ENCODE assay signal across 8 cellular contexts in genomic region chr19:19062454-19063182, GRCh38. TPM values are rescaled to one million over a fixed set of nuclear protein-coding genes. Genes with fewer than 3 reads are reported as not detected.
DNase-seq lines count a peak whose midpoint lies in the region; ATAC-seq, FAIRE-seq and TF ChIP-seq lines count a peak whose summit lies in the region.

No MANE protein-coding gene starts in this region.

- H3K27me3 ChIP-seq in PC-3 (ENCODE audit: low read length): no peaks in the 10 kb centered on the region
- no peaks in the 10 kb centered on the region for H3K27me3 ChIP-seq in naive thymus-derived CD4-positive, alpha-beta T cell (ENCODE audit: control insufficient read depth in 2 of 2, insufficient read depth in 2 of 2, low read length in 2 of 2)

- H3K27ac ChIP-seq in PC-3 (ENCODE audit: low read length): no peak overlapping the region
- peak overlapping the region; percentile 83 for H3K27ac ChIP-seq in naive thymus-derived CD4-positive, alpha-beta T cell (ENCODE audit: low read depth, low read length)

- no peaks in the 10 kb centered on the region for H3K9me3 Mint-ChIP-seq in dendritic cell treated with granulocyte-macrophage colony-stimulating factor and Interleukin-4, amounts not matched to agents 40 ng/mL and 50 ng/mL, for 4 days
- H3K9me3 Mint-ChIP-seq in naive thymus-derived CD4-positive, alpha-beta T cell: no peaks in the 10 kb centered on the region

- H3K36me3 Mint-ChIP-seq in dendritic cell treated with granulocyte-macrophage colony-stimulating factor and Interleukin-4, amounts not matched to agents 40 ng/mL and 50 ng/mL, for 4 days (ENCODE audit: low read depth): peaks cover 44% of the 10 kb centered on the region
- H3K36me3 Mint-ChIP-seq in naive thymus-derived CD4-positive, alpha-beta T cell: no peaks in the 10 kb centered on the region

- peak overlapping the region; percentile 71 for H3K4me3 ChIP-seq in PC-3 (ENCODE audit: low read length)
- peak overlapping the region; percentile 82 for H3K4me3 ChIP-seq in naive thymus-derived CD4-positive, alpha-beta T cell (ENCODE audit: low read length)

- H3K79me2 ChIP-seq in PC-3 (ENCODE audit: low read length): no peaks in the 10 kb centered on the region

- H4K20me1 ChIP-seq in PC-3 (ENCODE audit: low read length): no peaks in the 10 kb centered on the region

- TSS peak; percentile 67 for BruUV-seq in PC-3 (replicated peaks; lab: Mats Ljungman, UMichigan)

- peak; percentile 14 for ATAC-seq in PC-3
- ATAC-seq in naive thymus-derived CD4-positive, alpha-beta T cell: no peak
- ATAC-seq in GM18907 (IDR thresholded peaks at IDR 0.05; ENCODE audit: unreplicated experiment): no peak
- ATAC-seq in HG03025 (IDR thresholded peaks at IDR 0.05; ENCODE audit: low FRiP score, unreplicated experiment): no peak

- no peak for TF ChIP-seq CTCF in PC-3 (conservative IDR thresholded peaks at IDR 0.05; ENCODE audit: low read depth, low read length)

- no peak for TF ChIP-seq POLR2A in GM12892 (IDR thresholded peaks at IDR 0.05; ENCODE audit: low read depth, low read length)

- peak overlapping the region; percentile 38 for H3K27ac Mint-ChIP-seq in dendritic cell treated with granulocyte-macrophage colony-stimulating factor and Interleukin-4, amounts not matched to agents 40 ng/mL and 50 ng/mL, for 4 days
- H3K27ac Mint-ChIP-seq in naive thymus-derived CD4-positive, alpha-beta T cell: peak overlapping the region; percentile 58 to 89 (median 77)

- 0 out of 2 replicates have a peak overlapping the region, but pooled peaks have one; percentile 20 for H2AFZ ChIP-seq in PC-3 (ENCODE audit: low read length)

- H3K9me2 ChIP-seq in PC-3 (replicated peaks; ENCODE audit: low read length): no peaks in the 10 kb centered on the region

- intact Hi-C loops in PC-3 (cut with micrococcal nuclease): no loop called here
- intact Hi-C loops in dendritic cell treated with granulocyte-macrophage colony-stimulating factor and Interleukin-4, amounts not matched to agents 40 ng/mL and 50 ng/mL, for 4 days (cut with micrococcal nuclease): loop anchor here (1.0 to 2.0 kb wide), 2 partner anchors 29 to 76 kb away; partner anchors contain the start of genes ARMC6, SUGP2 and TMEM161A
- intact Hi-C loops in naive thymus-derived CD4-positive, alpha-beta T cell (cut with micrococcal nuclease): loop anchor here (1.0 to 10.0 kb wide), 11 partner anchors 28 to 540 kb away; partner anchors contain the start of genes BORCS8 (in 2 of the 2), MAU2 (in 2 of the 2), RFXANK (in 2 of the 2) and SUGP1 (in 2 of the 2)

- peaks cover 22% of the 10 kb centered on the region for H3K4me1 Mint-ChIP-seq in dendritic cell treated with granulocyte-macrophage colony-stimulating factor and Interleukin-4, amounts not matched to agents 40 ng/mL and 50 ng/mL, for 4 days (ENCODE audit: low read depth)
- peaks cover 5 to 38% (median 31%) of the 10 kb centered on the region in 7 donors for H3K4me1 Mint-ChIP-seq in naive thymus-derived CD4-positive, alpha-beta T cell

- H3K9me3 ChIP-seq in PC-3 (ENCODE audit: low read length): no peaks in the 10 kb centered on the region
- no peaks in the 10 kb centered on the region for H3K9me3 ChIP-seq in naive thymus-derived CD4-positive, alpha-beta T cell (ENCODE audit: control insufficient read depth in 2 of 3, low read length in 3 of 3)

- DNase-seq in NCI-H82 (lab: John Stamatoyannopoulos, UW): peak; percentile 73
- DNase-seq in NCI-H82 treated with DMSO at 0.1 percent for 48 hours (lab: John Stamatoyannopoulos, UW; ENCODE audit: unreplicated experiment): no peak
- peak; percentile 75 for DNase-seq in PC-3
- no peak for DNase-seq in naive thymus-derived CD4-positive, alpha-beta T cell
- no peak for DNase-seq in GM12892 (ENCODE audit: insufficient read length)

- H3K4me2 ChIP-seq in PC-3 (ENCODE audit: low read length): peak overlapping the region; percentile 95

- H3F3A ChIP-seq in PC-3 (ENCODE audit: low read length, unreplicated experiment): no peaks in the 10 kb centered on the region

- peaks cover 23% of the 10 kb centered on the region for H3K4me1 ChIP-seq in PC-3 (ENCODE audit: insufficient read depth, low read length)
- peaks cover 9 to 11% of the 10 kb centered on the region in 2 donors for H3K4me1 ChIP-seq in naive thymus-derived CD4-positive, alpha-beta T cell (ENCODE audit: control insufficient read depth in 2 of 2, insufficient read depth in 2 of 2, low read length in 2 of 2)

- H3K36me3 ChIP-seq in PC-3 (ENCODE audit: low read depth, low read length): peaks cover under 1% of the 10 kb centered on the region; the same call in 1 of the 2 replicates
- peaks cover 0 to 12% (median 0%) of the 10 kb centered on the region in 3 experiments for H3K36me3 ChIP-seq in naive thymus-derived CD4-positive, alpha-beta T cell (ENCODE audit: control insufficient read depth in 2 of 3, insufficient read depth in 3 of 3, low read length in 3 of 3)

- POLR2A ChIA-PET in PC-3 (lab: Charles Lee; ENCODE audit: unreplicated experiment): no interaction called here
- POLR2A ChIA-PET in naive thymus-derived CD4-positive, alpha-beta T cell (lab: Charles Lee): interaction anchor here (1.0 to 1.6 kb wide), 3 partner anchors 32 to 426 kb away, joined by 3 to 4 read pairs (median 3); partner anchors contain the start of genes COPE and DDX49

- CTCF ChIA-PET in PC-3 (lab: Charles Lee): interaction anchor here (0.6 kb wide), 2 partner anchors 79 to 82 kb away, joined by 3 to 5 read pairs; no protein-coding TSS in a partner anchor
- CTCF ChIA-PET in naive thymus-derived CD4-positive, alpha-beta T cell (lab: Charles Lee): interaction anchor here (0.5 to 1.2 kb wide), 2 partner anchors 11 to 113 kb away, joined by 3 read pairs; no protein-coding TSS in a partner anchor

- peaks cover 6% of the 10 kb centered on the region for H3K27me3 Mint-ChIP-seq in dendritic cell treated with granulocyte-macrophage colony-stimulating factor and Interleukin-4, amounts not matched to agents 40 ng/mL and 50 ng/mL, for 4 days
- H3K27me3 Mint-ChIP-seq in naive thymus-derived CD4-positive, alpha-beta T cell: no peaks in the 10 kb centered on the region

- H3K4me3 Mint-ChIP-seq in dendritic cell treated with granulocyte-macrophage colony-stimulating factor and Interleukin-4, amounts not matched to agents 40 ng/mL and 50 ng/mL, for 4 days: peak overlapping the region; percentile 70
- H3K4me3 Mint-ChIP-seq in naive thymus-derived CD4-positive, alpha-beta T cell: peak overlapping the region; percentile 83 to 99 (median 92)

- H3K9ac ChIP-seq in PC-3 (ENCODE audit: low read length): no peak overlapping the region

- FAIRE-seq in GM12892 (lab: Jason Lieb, UNC): no peak

RNA-seq across cellular contexts. Expression of gene SLC25A42, which starts 1.2 kb away (rescaled TPM):
- 8.0 and 8.8 TPM in 2 replicates for total RNA-seq in PC-3 (2014; rRNA removed)
- total RNA-seq in naive thymus-derived CD4-positive, alpha-beta T cell: 10 to 100 TPM; 19.0 to 36.1 (median 21.6) TPM
- polyA plus RNA-seq in naive thymus-derived CD4-positive, alpha-beta T cell: 10 to 100 TPM in 1 of 2 donors, 1 to 10 TPM in 1; 8.2 to 19.6 TPM
- 8.7 TPM for polyA plus RNA-seq in GM12892 (2012; ENCODE audit: missing spikeins)

RNA-seq across cellular contexts. Expression of gene ARMC6, which starts 29.2 kb away (rescaled TPM):
- 102 and 114 TPM in 2 replicates for total RNA-seq in PC-3 (2014; rRNA removed)
- 10 to 100 TPM; 14.0 to 32.6 (median 15.0) TPM for total RNA-seq in naive thymus-derived CD4-positive, alpha-beta T cell
- polyA plus RNA-seq in naive thymus-derived CD4-positive, alpha-beta T cell: 10 to 100 TPM; 33.1 to 41.9 TPM
- polyA plus RNA-seq in GM12892 (2012; ENCODE audit: missing spikeins): 19.5 TPM

RNA-seq across cellular contexts. Expression of gene SUGP2, which starts 29.3 kb away (rescaled TPM):
- 48.9 and 56.9 TPM in 2 replicates for total RNA-seq in PC-3 (2014; rRNA removed)
- 100 to 1,000 TPM; 116 to 145 (median 129) TPM for total RNA-seq in naive thymus-derived CD4-positive, alpha-beta T cell
- 10 to 100 TPM in 1 of 2 donors, 1 to 10 TPM in 1; 9.3 to 15.0 TPM for polyA plus RNA-seq in naive thymus-derived CD4-positive, alpha-beta T cell
- 100 TPM for polyA plus RNA-seq in GM12892 (2012; ENCODE audit: missing spikeins)

Comparison
In these comparisons a context has a peak if more than half of its experiments do, and no peak if none do; other contexts are left out.
1. DNase-seq: peak in NCI-H82 (single experiment) and PC-3 (single experiment); none in NCI-H82 treated with DMSO at 0.1 percent for 48 hours (single experiment), naive thymus-derived CD4-positive, alpha-beta T cell (0 of 9) and GM12892 (single experiment).